Comparison of ENCODE assay signal across 8 cellular contexts in genomic region chr10:103111918-103112877, GRCh38.
DNase-seq lines count a peak whose midpoint lies in the region; ATAC-seq lines count a peak whose summit lies in the region.

No MANE protein-coding gene starts in this region.

- H3K4me3 ChIP-seq in mucosa of rectum (ENCODE audit: low read length in 2 of 2), result no peak overlapping the region

- H3K4me1 ChIP-seq in mucosa of rectum (ENCODE audit: control insufficient read depth in 2 of 2, insufficient read depth in 2 of 2, low read length in 2 of 2), result no peaks in the 10 kb centered on the region

- no peak overlapping the region for H3K9ac ChIP-seq in mucosa of rectum (ENCODE audit: low read depth in 1 of 2, low read length in 2 of 2)

- ATAC-seq in GM18498 (IDR thresholded peaks at IDR 0.05; ENCODE audit: unreplicated experiment) (peak; percentile 65), GM21447 (IDR thresholded peaks at IDR 0.05; ENCODE audit: unreplicated experiment) (peak; percentile 67), HG03439 (IDR thresholded peaks at IDR 0.05; ENCODE audit: unreplicated experiment) (peak; percentile 56)

- no peaks in the 10 kb centered on the region for H3K9me3 ChIP-seq in mucosa of rectum (ENCODE audit: control insufficient read depth in 2 of 2, low read length in 2 of 2)

- DNase-seq in HCEC 1CT, result no peak
- DNase-seq in globus pallidus (ENCODE audit: low spot score), result no peak
- DNase-seq in NOMO-1 treated with DMSO at 0.1 percent for 48 hours (lab: John Stamatoyannopoulos, UW; ENCODE audit: unreplicated experiment), result no peak
- no peak for DNase-seq in activated CD4-positive, alpha-beta T cell treated with anti-CD3 and anti-CD28 coated beads for 1 hour

- no peaks in the 10 kb centered on the region for H3K27me3 ChIP-seq in mucosa of rectum (ENCODE audit: control insufficient read depth in 2 of 2, insufficient read depth in 2 of 2, low read length in 2 of 2)

- H3K27ac ChIP-seq in mucosa of rectum (ENCODE audit: low read depth in 2 of 2, low read length in 2 of 2), result peak overlapping the region; percentile 17 to 53

- H3K36me3 ChIP-seq in mucosa of rectum (ENCODE audit: control insufficient read depth in 2 of 2, insufficient read depth in 2 of 2, low read length in 2 of 2), result no peaks in the 10 kb centered on the region
